Comparison of ENCODE assay signal across 13 cellular contexts in genomic region chr14:29643415-29644206, GRCh38.
A peak's percentile ranks its signal among the peaks of the same experiment; 100 is the strongest.
DNase-seq lines count a peak whose midpoint lies in the region; ATAC-seq and TF ChIP-seq lines count a peak whose summit lies in the region.
"Had no signal": no experiment of that assay in that cellular context is flagged by ENCODE, and none has a peak within 500 bp of the region (broad histone marks: within the 10 kb centered on the region; RNA-seq: fewer than 3 reads in every experiment).

No MANE protein-coding gene starts in this region.

- H3K27me3 ChIP-seq in mammary epithelial cell (ENCODE audit: insufficient read depth, low read length) (no peaks in the 10 kb centered on the region), right lobe of liver (no peaks in the 10 kb centered on the region), neural progenitor cell (no peaks in the 10 kb centered on the region), esophagus squamous epithelium (no peaks in the 10 kb centered on the region), smooth muscle cell (ENCODE audit: low read depth) (no peaks in the 10 kb centered on the region)
- H3K27me3 ChIP-seq: BLaER1 treated with 17β-estradiol and CSF1 and Interleukin-3, amounts not matched to agents 10 nM and 100 nM had no signal

- H3K4me2 ChIP-seq in mammary epithelial cell (ENCODE audit: insufficient read depth, low read depth, low read length): no peak overlapping the region
- H3K4me2 ChIP-seq in neural progenitor cell: no peak overlapping the region
- H3K4me2 ChIP-seq in smooth muscle cell: no peak overlapping the region
- H3K4me2 ChIP-seq: BLaER1 treated with 17β-estradiol and CSF1 and Interleukin-3, amounts not matched to agents 10 nM and 100 nM had no signal

- no peaks in the 10 kb centered on the region for H3K4me1 ChIP-seq in mammary epithelial cell (ENCODE audit: insufficient read depth, low read length)
- no peaks in the 10 kb centered on the region for H3K4me1 ChIP-seq in right lobe of liver
- no peaks in the 10 kb centered on the region for H3K4me1 ChIP-seq in neural progenitor cell
- no peaks in the 10 kb centered on the region for H3K4me1 ChIP-seq in esophagus squamous epithelium
- no peaks in the 10 kb centered on the region for H3K4me1 ChIP-seq in smooth muscle cell (ENCODE audit: low read depth)

- H3F3A ChIP-seq in neural progenitor cell (ENCODE audit: low read depth) (no peaks in the 10 kb centered on the region), smooth muscle cell (ENCODE audit: low read depth) (no peaks in the 10 kb centered on the region)

- no peaks in the 10 kb centered on the region for H3K4me1 Mint-ChIP-seq in neural progenitor cell
- H3K4me1 Mint-ChIP-seq: stimulated activated naive CD8-positive, alpha-beta T cell treated with anti-CD3 and anti-CD28 coated beads, Interleukin-15, amount 100 ng/mL, for 72 hours had no signal

- H3K27ac ChIP-seq in mammary epithelial cell (ENCODE audit: insufficient read depth, low read depth, low read length): no peak overlapping the region
- no peak overlapping the region for H3K27ac ChIP-seq in right lobe of liver
- H3K27ac ChIP-seq in neural progenitor cell: no peak overlapping the region
- H3K27ac ChIP-seq in esophagus squamous epithelium: no peak overlapping the region
- no peak overlapping the region for H3K27ac ChIP-seq in smooth muscle cell (ENCODE audit: low read depth)
- H3K27ac ChIP-seq: BLaER1 treated with 17β-estradiol and CSF1 and Interleukin-3, amounts not matched to agents 10 nM and 100 nM had no signal

- no peak overlapping the region for H3K9ac ChIP-seq in mammary epithelial cell (ENCODE audit: insufficient read depth, low read length)
- H3K9ac ChIP-seq in neural progenitor cell: no peak overlapping the region
- H3K9ac ChIP-seq in smooth muscle cell (ENCODE audit: low read depth): no peak overlapping the region
- H3K9ac ChIP-seq: BLaER1 treated with 17β-estradiol and CSF1 and Interleukin-3, amounts not matched to agents 10 nM and 100 nM had no signal

- H3K9me3 ChIP-seq in mammary epithelial cell (replicated peaks; ENCODE audit: insufficient read depth, low read length) (peaks cover 15% of the 10 kb centered on the region), right lobe of liver (no peaks in the 10 kb centered on the region), neural progenitor cell (ENCODE audit: low read depth) (peaks cover 9% of the 10 kb centered on the region), esophagus squamous epithelium (peaks cover 0 to 16% (median 5%) of the 10 kb centered on the region in 3 donors), smooth muscle cell (replicated peaks; ENCODE audit: low read depth) (peaks cover 20% of the 10 kb centered on the region)

- in situ Hi-C loops in Caki2 (cut with HindIII; ENCODE audit: low pct_unique_long_range_greater_than_20kb, low sequenced_read_pairs): no loop called here
- in situ Hi-C loops in mammary epithelial cell (cut with MboI; ENCODE audit: low sequenced_read_pairs in 2 of 2): no loop called here

- H3K9me3 Mint-ChIP-seq in neural progenitor cell: peaks cover 23% of the 10 kb centered on the region

- dilution Hi-C loops in mammary epithelial cell (cut with HindIII; ENCODE audit: low sequenced_read_pairs): no loop called here

- H3K36me3 ChIP-seq in mammary epithelial cell (ENCODE audit: insufficient read depth, low read length): no peaks in the 10 kb centered on the region
- no peaks in the 10 kb centered on the region for H3K36me3 ChIP-seq in right lobe of liver
- no peaks in the 10 kb centered on the region for H3K36me3 ChIP-seq in neural progenitor cell
- no peaks in the 10 kb centered on the region for H3K36me3 ChIP-seq in esophagus squamous epithelium
- H3K36me3 ChIP-seq in smooth muscle cell (ENCODE audit: low read depth): peaks cover 4% of the 10 kb centered on the region
- H3K36me3 ChIP-seq: BLaER1 treated with 17β-estradiol and CSF1 and Interleukin-3, amounts not matched to agents 10 nM and 100 nM had no signal

- 63% methylated on average over 5 of the region's 5 CpGs for WGBS in mammary epithelial cell (ENCODE audit: low coverage, missing lambda C conversion rate)
- 57% methylated on average over 5 of the region's 5 CpGs for WGBS in right lobe of liver (ENCODE audit: insufficient coverage, low coverage, low lambda C conversion rate, missing lambda C conversion rate)
- WGBS in esophagus squamous epithelium, 2 donors: 48 to 54% methylated on average over 5 of the region's 5 CpGs
- 86% methylated on average over 5 of the region's 5 CpGs for WGBS in smooth muscle cell (ENCODE audit: low lambda C conversion rate)

- no peaks in the 10 kb centered on the region for H3K79me2 ChIP-seq in mammary epithelial cell (ENCODE audit: insufficient read depth, low read length)
- no peaks in the 10 kb centered on the region for H3K79me2 ChIP-seq in neural progenitor cell (ENCODE audit: low read depth)
- no peaks in the 10 kb centered on the region for H3K79me2 ChIP-seq in smooth muscle cell (ENCODE audit: low read depth)

- CTCF ChIA-PET in mammary epithelial cell (lab: Charles Lee; ENCODE audit: low non-redundant PET): no interaction called here

- ATAC-seq in right lobe of liver (peak; percentile 36 to 65 (median 56)), HG02763 (IDR thresholded peaks at IDR 0.05; ENCODE audit: unreplicated experiment) (no peak)
- ATAC-seq: stimulated activated naive CD8-positive, alpha-beta T cell treated with anti-CD3 and anti-CD28 coated beads, Interleukin-15, amount 100 ng/mL, for 72 hours had no signal

- intact Hi-C loops in mammary epithelial cell (cut with micrococcal nuclease) (no loop called here), right lobe of liver (cut with DNase I) (no loop called here), esophagus squamous epithelium (cut with DNase I) (no loop called here)

- no peak for TF ChIP-seq CTCF in mammary epithelial cell (conservative IDR thresholded peaks at IDR 0.05 in 1 of 2, IDR thresholded peaks at IDR 0.05 in 1 of 2; ENCODE audit: extremely low read depth in 1 of 2, insufficient read depth in 1 of 2, low read depth in 1 of 2, low read length in 2 of 2)
- TF ChIP-seq CTCF in right lobe of liver (IDR thresholded peaks at IDR 0.05): no peak
- no peak for TF ChIP-seq CTCF in neural progenitor cell (IDR thresholded peaks at IDR 0.05)
- TF ChIP-seq CTCF in esophagus squamous epithelium (IDR thresholded peaks at IDR 0.05): no peak
- TF ChIP-seq CTCF in smooth muscle cell (IDR thresholded peaks at IDR 0.05; ENCODE audit: borderline replicate concordance, insufficient read depth, poor library complexity, severe bottlenecking): no peak

- H3K27me3 Mint-ChIP-seq in neural progenitor cell (ENCODE audit: insufficient read depth, low read depth): no peaks in the 10 kb centered on the region
- H3K27me3 Mint-ChIP-seq: stimulated activated naive CD8-positive, alpha-beta T cell treated with anti-CD3 and anti-CD28 coated beads, Interleukin-15, amount 100 ng/mL, for 72 hours had no signal

- no TSS peak for BruUV-seq in mammary epithelial cell (replicated peaks; lab: Mats Ljungman, UMichigan)

- no peak overlapping the region for H2AFZ ChIP-seq in mammary epithelial cell (ENCODE audit: low read depth, low read length)
- H2AFZ ChIP-seq in neural progenitor cell (replicated peaks): no peak overlapping the region
- H2AFZ ChIP-seq in smooth muscle cell (ENCODE audit: low read depth): no peak overlapping the region

- TF ChIP-seq POLR2A in right lobe of liver (IDR thresholded peaks at IDR 0.05): no peak
- no peak for TF ChIP-seq POLR2A in esophagus squamous epithelium (IDR thresholded peaks at IDR 0.05)

- H3K4me3 ChIP-seq in mammary epithelial cell (replicated peaks in 1 of 3; ENCODE audit: insufficient read depth in 1 of 3, low read depth in 2 of 3, low read length in 3 of 3): no peak overlapping the region
- H3K4me3 ChIP-seq in right lobe of liver: no peak overlapping the region
- H3K4me3 ChIP-seq in neural progenitor cell: no peak overlapping the region
- H3K4me3 ChIP-seq in esophagus squamous epithelium: no peak overlapping the region
- no peak overlapping the region for H3K4me3 ChIP-seq in smooth muscle cell
- H3K4me3 ChIP-seq: BLaER1 treated with 17β-estradiol and CSF1 and Interleukin-3, amounts not matched to agents 10 nM and 100 nM had no signal

- DNase-seq in Caki2 (ENCODE audit: low read depth) (peak; percentile 14), LHCN-M2 (ENCODE audit: low read depth) (peak; percentile 31), mammary epithelial cell (peak; percentile 16), right lobe of liver (no peak), neural progenitor cell (ENCODE audit: low spot score) (no peak), esophagus squamous epithelium (lab: John Stamatoyannopoulos, UW) (no peak), smooth muscle cell (lab: John Stamatoyannopoulos, UW; ENCODE audit: unreplicated experiment) (no peak)
- DNase-seq: activated CD4-positive, alpha-beta T cell treated with anti-CD3 and anti-CD28 coated beads for 48 hours; KBM-7; NCI-H1930; stimulated activated naive CD8-positive, alpha-beta T cell treated with anti-CD3 and anti-CD28 coated beads, Interleukin-15, amount 100 ng/mL, for 72 hours had no signal

- no peak overlapping the region for H3K4me3 Mint-ChIP-seq in neural progenitor cell
- H3K4me3 Mint-ChIP-seq: stimulated activated naive CD8-positive, alpha-beta T cell treated with anti-CD3 and anti-CD28 coated beads, Interleukin-15, amount 100 ng/mL, for 72 hours had no signal

- H4K20me1 ChIP-seq in mammary epithelial cell (ENCODE audit: insufficient read depth, low read length): no peaks in the 10 kb centered on the region
- no peaks in the 10 kb centered on the region for H4K20me1 ChIP-seq in neural progenitor cell (ENCODE audit: low read depth)
- no peaks in the 10 kb centered on the region for H4K20me1 ChIP-seq in smooth muscle cell (ENCODE audit: low read depth)
- H4K20me1 ChIP-seq: BLaER1 treated with 17β-estradiol and CSF1 and Interleukin-3, amounts not matched to agents 10 nM and 100 nM had no signal

- H3K36me3 Mint-ChIP-seq in neural progenitor cell: no peaks in the 10 kb centered on the region

- no peak overlapping the region for H3K27ac Mint-ChIP-seq in neural progenitor cell
- H3K27ac Mint-ChIP-seq: stimulated activated naive CD8-positive, alpha-beta T cell treated with anti-CD3 and anti-CD28 coated beads, Interleukin-15, amount 100 ng/mL, for 72 hours had no signal

Comparison
In these comparisons a context has a peak if more than half of its experiments do, and no peak if none do; other contexts are left out.
1. DNase-seq: peak in Caki2 (single experiment), LHCN-M2 (single experiment) and mammary epithelial cell (single experiment); none in right lobe of liver (0 of 3), neural progenitor cell (single experiment), esophagus squamous epithelium (single experiment) and smooth muscle cell (single experiment).